2 cellular contexts compared by ENCODE assay signal in the genomic region with DNA sequence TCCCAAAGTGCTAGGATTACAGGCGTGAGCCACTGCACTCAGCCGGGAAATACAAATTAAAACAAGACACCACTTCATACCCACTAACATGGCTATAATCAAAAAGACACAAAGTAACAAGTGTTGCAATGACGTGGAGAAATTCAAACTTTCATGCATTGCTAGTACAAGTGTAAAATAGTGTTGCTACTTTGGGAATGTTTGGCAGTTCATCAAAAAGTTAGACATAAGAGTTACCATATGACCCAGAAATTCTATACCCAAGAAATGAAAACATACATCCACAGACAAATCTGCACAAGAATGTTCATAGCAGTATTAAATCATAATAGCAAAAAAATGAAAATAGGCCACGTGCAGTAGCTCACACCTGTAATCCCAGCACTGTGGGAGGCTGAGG.
TF ChIP-seq lines count a peak whose summit lies in the region.

No MANE protein-coding gene starts in this region.

TF ChIP-seq in HepG2, 621 proteins besides CTCF, POLR2A, EP300 and RAD21 (continues in another document):
- TF ChIP-seq ATF1 (CRISPR knock-in tag; IDR thresholded peaks at IDR 0.05) (no peak), AHR (CRISPR knock-in tag; IDR thresholded peaks at IDR 0.05) (no peak), ZNF317 (CRISPR knock-in tag; IDR thresholded peaks at IDR 0.05) (no peak), ZNF709 (CRISPR knock-in tag; IDR thresholded peaks at IDR 0.05) (no peak), DNMT3B (CRISPR knock-in tag; conservative IDR thresholded peaks at IDR 0.05) (no peak), KLF9 (CRISPR knock-in tag; IDR thresholded peaks at IDR 0.05; ENCODE audit: low read depth) (no peak), ZNF552 (CRISPR knock-in tag; IDR thresholded peaks at IDR 0.05; ENCODE audit: borderline replicate concordance) (no peak)
- TF ChIP-seq, protein P1, sequence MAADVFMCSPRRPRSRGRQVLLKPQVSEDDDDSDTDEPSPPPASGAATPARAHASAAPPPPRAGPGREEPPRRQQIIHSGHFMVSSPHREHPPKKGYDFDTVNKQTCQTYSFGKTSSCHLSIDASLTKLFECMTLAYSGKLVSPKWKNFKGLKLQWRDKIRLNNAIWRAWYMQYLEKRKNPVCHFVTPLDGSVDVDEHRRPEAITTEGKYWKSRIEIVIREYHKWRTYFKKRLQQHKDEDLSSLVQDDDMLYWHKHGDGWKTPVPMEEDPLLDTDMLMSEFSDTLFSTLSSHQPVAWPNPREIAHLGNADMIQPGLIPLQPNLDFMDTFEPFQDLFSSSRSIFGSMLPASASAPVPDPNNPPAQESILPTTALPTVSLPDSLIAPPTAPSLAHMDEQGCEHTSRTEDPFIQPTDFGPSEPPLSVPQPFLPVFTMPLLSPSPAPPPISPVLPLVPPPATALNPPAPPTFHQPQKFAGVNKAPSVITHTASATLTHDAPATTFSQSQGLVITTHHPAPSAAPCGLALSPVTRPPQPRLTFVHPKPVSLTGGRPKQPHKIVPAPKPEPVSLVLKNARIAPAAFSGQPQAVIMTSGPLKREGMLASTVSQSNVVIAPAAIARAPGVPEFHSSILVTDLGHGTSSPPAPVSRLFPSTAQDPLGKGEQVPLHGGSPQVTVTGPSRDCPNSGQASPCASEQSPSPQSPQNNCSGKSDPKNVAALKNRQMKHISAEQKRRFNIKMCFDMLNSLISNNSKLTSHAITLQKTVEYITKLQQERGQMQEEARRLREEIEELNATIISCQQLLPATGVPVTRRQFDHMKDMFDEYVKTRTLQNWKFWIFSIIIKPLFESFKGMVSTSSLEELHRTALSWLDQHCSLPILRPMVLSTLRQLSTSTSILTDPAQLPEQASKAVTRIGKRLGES (CRISPR knock-in tag; IDR thresholded peaks at IDR 0.05; ENCODE audit: borderline replicate concordance): no peak
- TF ChIP-seq, protein P2, sequence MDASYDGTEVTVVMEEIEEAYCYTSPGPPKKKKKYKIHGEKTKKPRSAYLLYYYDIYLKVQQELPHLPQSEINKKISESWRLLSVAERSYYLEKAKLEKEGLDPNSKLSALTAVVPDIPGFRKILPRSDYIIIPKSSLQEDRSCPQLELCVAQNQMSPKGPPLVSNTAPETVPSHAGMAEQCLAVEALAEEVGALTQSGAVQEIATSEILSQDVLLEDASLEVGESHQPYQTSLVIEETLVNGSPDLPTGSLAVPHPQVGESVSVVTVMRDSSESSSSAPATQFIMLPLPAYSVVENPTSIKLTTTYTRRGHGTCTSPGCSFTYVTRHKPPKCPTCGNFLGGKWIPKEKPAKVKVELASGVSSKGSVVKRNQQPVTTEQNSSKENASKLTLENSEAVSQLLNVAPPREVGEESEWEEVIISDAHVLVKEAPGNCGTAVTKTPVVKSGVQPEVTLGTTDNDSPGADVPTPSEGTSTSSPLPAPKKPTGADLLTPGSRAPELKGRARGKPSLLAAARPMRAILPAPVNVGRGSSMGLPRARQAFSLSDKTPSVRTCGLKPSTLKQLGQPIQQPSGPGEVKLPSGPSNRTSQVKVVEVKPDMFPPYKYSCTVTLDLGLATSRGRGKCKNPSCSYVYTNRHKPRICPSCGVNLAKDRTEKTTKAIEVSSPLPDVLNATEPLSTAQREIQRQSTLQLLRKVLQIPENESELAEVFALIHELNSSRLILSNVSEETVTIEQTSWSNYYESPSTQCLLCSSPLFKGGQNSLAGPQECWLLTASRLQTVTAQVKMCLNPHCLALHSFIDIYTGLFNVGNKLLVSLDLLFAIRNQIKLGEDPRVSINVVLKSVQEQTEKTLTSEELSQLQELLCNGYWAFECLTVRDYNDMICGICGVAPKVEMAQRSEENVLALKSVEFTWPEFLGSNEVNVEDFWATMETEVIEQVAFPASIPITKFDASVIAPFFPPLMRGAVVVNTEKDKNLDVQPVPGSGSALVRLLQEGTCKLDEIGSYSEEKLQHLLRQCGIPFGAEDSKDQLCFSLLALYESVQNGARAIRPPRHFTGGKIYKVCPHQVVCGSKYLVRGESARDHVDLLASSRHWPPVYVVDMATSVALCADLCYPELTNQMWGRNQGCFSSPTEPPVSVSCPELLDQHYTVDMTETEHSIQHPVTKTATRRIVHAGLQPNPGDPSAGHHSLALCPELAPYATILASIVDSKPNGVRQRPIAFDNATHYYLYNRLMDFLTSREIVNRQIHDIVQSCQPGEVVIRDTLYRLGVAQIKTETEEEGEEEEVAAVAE (CRISPR knock-in tag; IDR thresholded peaks at IDR 0.05; ENCODE audit: borderline replicate concordance): no peak
- TF ChIP-seq, protein P3, sequence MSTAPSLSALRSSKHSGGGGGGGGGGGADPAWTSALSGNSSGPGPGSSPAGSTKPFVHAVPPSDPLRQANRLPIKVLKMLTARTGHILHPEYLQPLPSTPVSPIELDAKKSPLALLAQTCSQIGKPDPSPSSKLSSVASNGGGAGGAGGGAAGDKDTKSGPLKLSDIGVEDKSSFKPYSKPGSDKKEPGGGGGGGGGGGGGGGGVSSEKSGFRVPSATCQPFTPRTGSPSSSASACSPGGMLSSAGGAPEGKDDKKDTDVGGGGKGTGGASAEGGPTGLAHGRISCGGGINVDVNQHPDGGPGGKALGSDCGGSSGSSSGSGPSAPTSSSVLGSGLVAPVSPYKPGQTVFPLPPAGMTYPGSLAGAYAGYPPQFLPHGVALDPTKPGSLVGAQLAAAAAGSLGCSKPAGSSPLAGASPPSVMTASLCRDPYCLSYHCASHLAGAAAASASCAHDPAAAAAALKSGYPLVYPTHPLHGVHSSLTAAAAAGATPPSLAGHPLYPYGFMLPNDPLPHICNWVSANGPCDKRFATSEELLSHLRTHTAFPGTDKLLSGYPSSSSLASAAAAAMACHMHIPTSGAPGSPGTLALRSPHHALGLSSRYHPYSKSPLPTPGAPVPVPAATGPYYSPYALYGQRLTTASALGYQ (CRISPR knock-in tag; IDR thresholded peaks at IDR 0.05): no peak
- TF ChIP-seq, protein P4, sequence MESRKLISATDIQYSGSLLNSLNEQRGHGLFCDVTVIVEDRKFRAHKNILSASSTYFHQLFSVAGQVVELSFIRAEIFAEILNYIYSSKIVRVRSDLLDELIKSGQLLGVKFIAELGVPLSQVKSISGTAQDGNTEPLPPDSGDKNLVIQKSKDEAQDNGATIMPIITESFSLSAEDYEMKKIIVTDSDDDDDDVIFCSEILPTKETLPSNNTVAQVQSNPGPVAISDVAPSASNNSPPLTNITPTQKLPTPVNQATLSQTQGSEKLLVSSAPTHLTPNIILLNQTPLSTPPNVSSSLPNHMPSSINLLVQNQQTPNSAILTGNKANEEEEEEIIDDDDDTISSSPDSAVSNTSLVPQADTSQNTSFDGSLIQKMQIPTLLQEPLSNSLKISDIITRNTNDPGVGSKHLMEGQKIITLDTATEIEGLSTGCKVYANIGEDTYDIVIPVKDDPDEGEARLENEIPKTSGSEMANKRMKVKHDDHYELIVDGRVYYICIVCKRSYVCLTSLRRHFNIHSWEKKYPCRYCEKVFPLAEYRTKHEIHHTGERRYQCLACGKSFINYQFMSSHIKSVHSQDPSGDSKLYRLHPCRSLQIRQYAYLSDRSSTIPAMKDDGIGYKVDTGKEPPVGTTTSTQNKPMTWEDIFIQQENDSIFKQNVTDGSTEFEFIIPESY (CRISPR knock-in tag; IDR thresholded peaks at IDR 0.05): no peak

TF ChIP-seq in IMR-90, 13 proteins besides CTCF, POLR2A, EP300 and RAD21:
- TF ChIP-seq SMC3 (IDR thresholded peaks at IDR 0.05; ENCODE audit: low read depth, low read length) (no peak), CEBPB (IDR thresholded peaks at IDR 0.05; ENCODE audit: low read depth, low read length) (no peak), RCOR1 (IDR thresholded peaks at IDR 0.05; ENCODE audit: insufficient replicate concordance, low read length) (no peak), FOS (IDR thresholded peaks at IDR 0.05; ENCODE audit: low read depth, low read length) (no peak), BHLHE40 (IDR thresholded peaks at IDR 0.05; ENCODE audit: low read depth, low read length) (no peak), MXI1 (IDR thresholded peaks at IDR 0.05; ENCODE audit: borderline replicate concordance, low read depth, low read length) (no peak), MAZ (IDR thresholded peaks at IDR 0.05; ENCODE audit: borderline replicate concordance, low read depth, low read length) (no peak), RFX5 (IDR thresholded peaks at IDR 0.05; ENCODE audit: low read depth, low read length) (no peak), NFE2L2 (IDR thresholded peaks at IDR 0.05; ENCODE audit: low read depth, low read length) (no peak)
- TF ChIP-seq, protein P5, sequence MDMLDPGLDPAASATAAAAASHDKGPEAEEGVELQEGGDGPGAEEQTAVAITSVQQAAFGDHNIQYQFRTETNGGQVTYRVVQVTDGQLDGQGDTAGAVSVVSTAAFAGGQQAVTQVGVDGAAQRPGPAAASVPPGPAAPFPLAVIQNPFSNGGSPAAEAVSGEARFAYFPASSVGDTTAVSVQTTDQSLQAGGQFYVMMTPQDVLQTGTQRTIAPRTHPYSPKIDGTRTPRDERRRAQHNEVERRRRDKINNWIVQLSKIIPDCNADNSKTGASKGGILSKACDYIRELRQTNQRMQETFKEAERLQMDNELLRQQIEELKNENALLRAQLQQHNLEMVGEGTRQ (IDR thresholded peaks at IDR 0.05; ENCODE audit: low read depth, low read length): no peak
- TF ChIP-seq, protein P6, sequence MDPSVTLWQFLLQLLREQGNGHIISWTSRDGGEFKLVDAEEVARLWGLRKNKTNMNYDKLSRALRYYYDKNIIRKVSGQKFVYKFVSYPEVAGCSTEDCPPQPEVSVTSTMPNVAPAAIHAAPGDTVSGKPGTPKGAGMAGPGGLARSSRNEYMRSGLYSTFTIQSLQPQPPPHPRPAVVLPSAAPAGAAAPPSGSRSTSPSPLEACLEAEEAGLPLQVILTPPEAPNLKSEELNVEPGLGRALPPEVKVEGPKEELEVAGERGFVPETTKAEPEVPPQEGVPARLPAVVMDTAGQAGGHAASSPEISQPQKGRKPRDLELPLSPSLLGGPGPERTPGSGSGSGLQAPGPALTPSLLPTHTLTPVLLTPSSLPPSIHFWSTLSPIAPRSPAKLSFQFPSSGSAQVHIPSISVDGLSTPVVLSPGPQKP (IDR thresholded peaks at IDR 0.05; ENCODE audit: borderline replicate concordance, low read depth, low read length): no peak
TF ChIP-seq in IMR-90: peak in this region for 0.
